In the genomic region with DNA sequence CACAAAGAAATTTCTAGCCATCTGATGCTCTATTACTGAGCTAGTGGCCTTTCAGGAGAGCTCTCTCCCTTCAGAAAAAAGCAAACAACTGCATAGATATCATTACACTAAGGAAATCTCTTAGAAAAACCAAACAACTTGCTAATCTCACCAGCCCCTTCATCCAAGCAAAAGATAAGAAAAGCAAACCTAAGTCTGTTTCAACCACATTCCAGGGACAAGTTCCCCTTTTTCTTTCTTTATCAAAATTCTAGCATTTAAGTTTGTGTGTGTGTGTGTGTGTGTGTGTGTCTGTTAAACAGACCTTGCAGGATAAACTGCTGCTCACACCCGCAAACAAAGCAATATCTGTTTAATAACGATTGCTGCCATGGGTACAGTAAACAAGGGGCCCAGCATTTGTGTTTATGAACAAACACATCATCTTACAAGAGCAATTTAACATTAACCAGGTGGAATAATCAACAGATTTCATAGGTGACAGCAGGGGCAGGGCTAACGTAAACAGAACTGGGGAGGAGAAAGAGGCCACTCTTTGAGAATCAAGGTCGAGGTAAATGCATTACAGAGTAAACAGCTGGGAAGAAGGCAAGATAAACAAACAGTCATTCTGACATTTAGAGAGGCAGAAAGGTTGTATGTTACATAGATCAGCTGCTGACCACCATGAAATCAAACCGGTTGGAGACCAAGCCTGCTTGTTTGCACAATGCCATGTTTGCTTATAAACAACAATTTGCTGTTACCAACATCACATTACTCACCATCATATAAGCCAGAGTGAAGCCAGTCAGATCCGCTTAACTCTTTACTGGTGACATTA, we compare ENCODE assay signal across 10 cellular contexts.
DNase-seq lines count a peak whose midpoint lies in the region; ATAC-seq and TF ChIP-seq lines count a peak whose summit lies in the region.
"Had no signal": no experiment of that assay in that cellular context is flagged by ENCODE, and none has a peak within 500 bp of the region (broad histone marks: within the 10 kb centered on the region; RNA-seq: fewer than 3 reads in every experiment).

No MANE protein-coding gene starts in this region.

- H3K4me3 ChIP-seq in fibroblast of the aortic adventitia (ENCODE audit: low read depth, low read length) (no peak overlapping the region), testis (no peak overlapping the region)

- H3K27ac ChIP-seq in testis = peak overlapping the region; percentile 10 to 57

- peaks cover 89% of the 10 kb centered on the region for H3K4me1 Mint-ChIP-seq in activated T-cell treated with anti-CD3 and anti-CD28 coated beads, Interleukin-2, amount 50 U/mL, for 24 hours (ENCODE audit: low read depth)

- H3K36me3 Mint-ChIP-seq in activated T-cell treated with anti-CD3 and anti-CD28 coated beads, Interleukin-2, amount 50 U/mL, for 24 hours (ENCODE audit: low read depth) = peaks cover 46% of the 10 kb centered on the region

- 54 to 63% methylated on average over 6 of the region's 6 CpGs for WGBS in testis, 2 donors

- peaks cover 5% of the 10 kb centered on the region for H3K9me3 Mint-ChIP-seq in activated T-cell treated with anti-CD3 and anti-CD28 coated beads, Interleukin-2, amount 50 U/mL, for 24 hours
- H3K9me3 Mint-ChIP-seq: HFFc6 had no signal

- no peaks in the 10 kb centered on the region for H3K27me3 ChIP-seq in testis

- TF ChIP-seq CTCF in fibroblast of the aortic adventitia (IDR thresholded peaks at IDR 0.05; ENCODE audit: insufficient read depth, low read length) (no peak), testis (IDR thresholded peaks at IDR 0.05) (no peak)

- H3K36me3 ChIP-seq in testis (ENCODE audit: low read depth, missing control alignments) = no peaks in the 10 kb centered on the region

- DNase-seq in activated T-cell treated with anti-CD3 and anti-CD28 coated beads, Interleukin-2, amount 50 U/mL, for 24 hours = no peak
- DNase-seq in activated T-cell treated with anti-CD3 and anti-CD28 coated beads for 4 hours = no peak
- peak; percentile 94 for DNase-seq in OCI-M1 (lab: John Stamatoyannopoulos, UW)
- peak; percentile 25 for DNase-seq in fibroblast of the aortic adventitia (ENCODE audit: low read depth)
- DNase-seq in testis = no peak
- DNase-seq in effector CD4-positive, alpha-beta T cell = no peak
- DNase-seq in stimulated activated CD4-positive, alpha-beta T cell treated with anti-CD3 and anti-CD28 coated beads, Interleukin-15, amount 100 ng/mL, for 24 hours = no peak
- DNase-seq: DND-41, HFFc6 had no signal

- no peak for ATAC-seq in HG02870 (IDR thresholded peaks at IDR 0.05; ENCODE audit: unreplicated experiment)

- TF ChIP-seq POLR2A in testis (IDR thresholded peaks at IDR 0.05) = no peak

- H3K27me3 Mint-ChIP-seq in activated T-cell treated with anti-CD3 and anti-CD28 coated beads, Interleukin-2, amount 50 U/mL, for 24 hours = no peaks in the 10 kb centered on the region

- peak overlapping the region; percentile 63 for H3K27ac Mint-ChIP-seq in activated T-cell treated with anti-CD3 and anti-CD28 coated beads, Interleukin-2, amount 50 U/mL, for 24 hours
- H3K27ac Mint-ChIP-seq: HFFc6 had no signal

- H3K4me3 Mint-ChIP-seq in activated T-cell treated with anti-CD3 and anti-CD28 coated beads, Interleukin-2, amount 50 U/mL, for 24 hours = no peak overlapping the region
- H3K4me3 Mint-ChIP-seq: HFFc6 had no signal

- H3K9me3 ChIP-seq in testis = no peaks in the 10 kb centered on the region

- H3K4me1 ChIP-seq in testis = peaks cover 30% of the 10 kb centered on the region

- intact Hi-C loops in testis (cut with DNase I; ENCODE audit: low total_unique reads) = no loop called here

Comparison
In these comparisons a context has a peak if more than half of its experiments do, and no peak if none do; other contexts are left out.
1. DNase-seq: peak in OCI-M1 (single experiment) and fibroblast of the aortic adventitia (single experiment); none in activated T-cell treated with anti-CD3 and anti-CD28 coated beads, Interleukin-2, amount 50 U/mL, for 24 hours (single experiment), activated T-cell treated with anti-CD3 and anti-CD28 coated beads for 4 hours (single experiment), testis (single experiment), effector CD4-positive, alpha-beta T cell (single experiment) and stimulated activated CD4-positive, alpha-beta T cell treated with anti-CD3 and anti-CD28 coated beads, Interleukin-15, amount 100 ng/mL, for 24 hours (single experiment).